ENCODE assay signal across 8 cellular contexts in the genomic region with DNA sequence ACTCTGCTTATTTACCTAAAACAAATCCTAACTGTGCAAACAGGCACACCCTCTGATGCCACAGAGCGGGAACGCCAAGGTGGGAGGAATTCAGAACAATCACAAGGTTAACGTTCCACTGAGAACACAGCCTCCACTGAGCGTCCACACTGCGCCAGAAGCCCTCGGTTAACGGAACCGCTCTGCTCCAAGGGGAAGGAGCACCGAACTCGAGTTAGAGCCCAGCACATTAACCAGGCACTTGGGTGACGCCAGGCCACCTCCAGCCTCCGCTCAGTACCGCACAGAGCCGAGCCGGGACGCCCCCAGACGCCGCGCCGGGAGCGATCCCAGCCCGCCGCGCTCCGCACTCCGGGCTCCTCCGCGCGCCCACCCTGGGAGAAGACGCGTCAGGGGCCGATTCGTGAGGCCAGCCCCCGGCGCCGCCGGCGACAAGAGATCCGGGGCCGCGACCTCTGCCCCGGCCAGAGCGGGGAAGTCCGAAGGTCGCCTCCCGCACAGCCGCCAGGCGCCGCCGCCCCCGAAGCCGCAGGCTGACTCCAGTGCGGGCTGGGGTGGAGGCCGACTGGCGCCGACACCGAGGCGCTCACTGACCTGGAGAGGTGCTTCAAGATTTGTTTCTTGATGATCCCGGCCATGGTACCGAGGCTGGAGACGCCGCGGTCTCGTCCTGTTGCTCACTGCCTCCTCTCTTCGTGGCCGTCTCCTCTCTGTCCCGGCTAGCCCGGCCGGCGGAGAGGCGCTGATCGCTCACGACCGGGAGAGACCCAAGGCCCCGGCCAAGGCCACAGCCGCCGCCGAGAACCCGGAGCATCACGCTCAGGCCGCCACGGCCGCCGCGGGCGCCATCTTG. TPM values are rescaled to one million over a fixed set of nuclear protein-coding genes. Genes with fewer than 3 reads are reported as not detected.
DNase-seq lines count a peak whose midpoint lies in the region; ATAC-seq and TF ChIP-seq lines count a peak whose summit lies in the region.

No MANE protein-coding gene starts in this region.

- TF ChIP-seq CTCF in DND-41 (IDR thresholded peaks at IDR 0.05; ENCODE audit: borderline replicate concordance, extremely low read depth, low read length, poor library complexity, severe bottlenecking) = no peak
- TF ChIP-seq CTCF in HL-60 (IDR thresholded peaks at IDR 0.05; ENCODE audit: insufficient read depth, low read length) = no peak
- no peak for TF ChIP-seq CTCF in RWPE2 (IDR thresholded peaks at IDR 0.05; ENCODE audit: poor library complexity, severe bottlenecking)
- no peak for TF ChIP-seq CTCF in hepatocyte (IDR thresholded peaks at IDR 0.05; ENCODE audit: poor library complexity)
- no peak for TF ChIP-seq CTCF in retinal pigment epithelial cell (conservative IDR thresholded peaks at IDR 0.05; ENCODE audit: low read depth, low read length)

- H3K36me3 ChIP-seq in DND-41 (ENCODE audit: insufficient read depth, low read length) (no peaks in the 10 kb centered on the region; the same call in 1 of the 2 replicates), RWPE2 (ENCODE audit: low read depth) (peaks cover 7% of the 10 kb centered on the region; the same call in 1 of the 2 replicates), hepatocyte (replicated peaks; ENCODE audit: insufficient read depth, low read depth) (no peaks in the 10 kb centered on the region)

- no peaks in the 10 kb centered on the region; the same call in 1 of the 2 replicates for H4K20me1 ChIP-seq in DND-41 (ENCODE audit: insufficient read depth, low read length)
- H4K20me1 ChIP-seq in hepatocyte (ENCODE audit: insufficient read depth, poor library complexity, severe bottlenecking) = peaks cover 11% of the 10 kb centered on the region

- H3K9me3 ChIP-seq in DND-41 (ENCODE audit: insufficient read depth, low read length, severe bottlenecking) (no peaks in the 10 kb centered on the region), RWPE2 (ENCODE audit: severe bottlenecking) (no peaks in the 10 kb centered on the region), hepatocyte (ENCODE audit: low read depth) (no peaks in the 10 kb centered on the region)

- H3K9ac ChIP-seq in DND-41 (ENCODE audit: low read depth, low read length) = peak overlapping the region; percentile 88

- WGBS in hepatocyte (ENCODE audit: low lambda C conversion rate, missing lambda C conversion rate) = under 1% methylated on average over 81 of the region's 86 CpGs

- H2AFZ ChIP-seq in DND-41 (ENCODE audit: low read depth, low read length) = peak overlapping the region; percentile 91
- peak overlapping the region; percentile 98 for H2AFZ ChIP-seq in hepatocyte

- H3K4me1 ChIP-seq in DND-41 (ENCODE audit: insufficient read depth, low read length) = peaks cover 23% of the 10 kb centered on the region
- peaks cover 9% of the 10 kb centered on the region for H3K4me1 ChIP-seq in RWPE2 (ENCODE audit: insufficient read depth, poor library complexity, severe bottlenecking)
- H3K4me1 ChIP-seq in hepatocyte (ENCODE audit: insufficient read depth) = peaks cover 9% of the 10 kb centered on the region

- no peaks in the 10 kb centered on the region for H3K27me3 ChIP-seq in DND-41 (ENCODE audit: insufficient read depth, low read length, poor library complexity)
- no peaks in the 10 kb centered on the region for H3K27me3 ChIP-seq in HL-60 (ENCODE audit: insufficient read depth, poor library complexity, severe bottlenecking)
- no peaks in the 10 kb centered on the region for H3K27me3 ChIP-seq in RWPE2 (ENCODE audit: insufficient read depth, poor library complexity, severe bottlenecking)
- H3K27me3 ChIP-seq in hepatocyte = no peaks in the 10 kb centered on the region

- ATAC-seq in DND-41 (ENCODE audit: insufficient read depth, low read depth) (peak; percentile 70), GM21360 (IDR thresholded peaks at IDR 0.05; ENCODE audit: unreplicated experiment) (peak; percentile 40), RWPE2 (ENCODE audit: low read depth) (peak; percentile 59)

- no peaks in the 10 kb centered on the region for H3K9me2 ChIP-seq in hepatocyte (replicated peaks; ENCODE audit: insufficient read depth)

- H3K4me3 ChIP-seq in DND-41 (ENCODE audit: low read depth in 1 of 2, low read length in 2 of 2) (peak overlapping the region; percentile 70 to 84), HL-60 (replicated peaks; ENCODE audit: insufficient read depth, low read length) (peak overlapping the region; percentile 85), RWPE2 (ENCODE audit: severe bottlenecking) (peak overlapping the region; percentile 70), hepatocyte (peak overlapping the region; percentile 98), retinal pigment epithelial cell (ENCODE audit: low read length) (peak overlapping the region; percentile 88)

- H3K27ac ChIP-seq in DND-41 (ENCODE audit: low read length) = peak overlapping the region; percentile 72
- H3K27ac ChIP-seq in HL-60 (replicated peaks) = peak overlapping the region; percentile 83
- H3K27ac ChIP-seq in RWPE2 (ENCODE audit: poor library complexity, severe bottlenecking) = peak overlapping the region; percentile 74
- H3K27ac ChIP-seq in hepatocyte = peak overlapping the region; percentile 100

- H3K4me2 ChIP-seq in DND-41 (ENCODE audit: insufficient read depth, low read length) = peak overlapping the region; percentile 75
- peak overlapping the region; percentile 80 for H3K4me2 ChIP-seq in hepatocyte

- DNase-seq in DND-41 = peak; percentile 44
- peak in 1 of 2 experiments; percentile 41 for DNase-seq in HL-60 (ENCODE audit: low read depth in 1 of 2, low spot score in 1 of 2)
- no peak for DNase-seq in RWPE2 (ENCODE audit: low spot score)
- peak in 50 of 58 donors; percentile 8 to 77 (median 54) for DNase-seq in anterior cingulate cortex (lab: John Stamatoyannopoulos, UW)
- DNase-seq in hepatocyte (ENCODE audit: low spot score) = peak; percentile 68
- DNase-seq in retinal pigment epithelial cell (ENCODE audit: low read depth) = no peak
- no peak for DNase-seq in T1000 (lab: John Stamatoyannopoulos, UW)

- H3K79me2 ChIP-seq in DND-41 (ENCODE audit: insufficient read depth, low read length) (peaks cover 42% of the 10 kb centered on the region), hepatocyte (peaks cover 55% of the 10 kb centered on the region)

RNA-seq across cellular contexts. Expression of gene BLTP3B, which starts 0.5 kb away (rescaled TPM):
- 30.1 and 31.8 TPM in 2 replicates for total RNA-seq in hepatocyte
- 6.0 and 11.0 TPM in 2 replicates for polyA plus RNA-seq in hepatocyte

RNA-seq across cellular contexts. Expression of gene ACTR6, which starts 58.4 kb away (rescaled TPM):
- 21.4 and 38.0 TPM in 2 replicates for total RNA-seq in hepatocyte
- 18.0 and 20.4 TPM in 2 replicates for polyA plus RNA-seq in hepatocyte

Comparison
In these comparisons a context has a peak if more than half of its experiments do, and no peak if none do; other contexts are left out.
1. DNase-seq: peak in DND-41 (single experiment), anterior cingulate cortex (50 of 58) and hepatocyte (single experiment); none in RWPE2 (single experiment), retinal pigment epithelial cell (single experiment) and T1000 (single experiment).
2. Peak in every context shown above with its lines, with median percentiles within 50 percentile points of each other: ATAC-seq, H3K27ac ChIP-seq and H3K4me3 ChIP-seq.